In genomic region chrX:48896611-48897011, GRCh38 we compare ENCODE assay signal across 8 cellular contexts. TPM values are rescaled to one million over a fixed set of nuclear protein-coding genes. Genes with fewer than 3 reads are reported as not detected.
DNase-seq lines count a peak whose midpoint lies in the region; ATAC-seq and TF ChIP-seq lines count a peak whose summit lies in the region.

No MANE protein-coding gene starts in this region.

- H2BK15ac ChIP-seq in neuronal stem cell (ENCODE audit: low read length): no peak overlapping the region

- no peak overlapping the region for H3K9ac ChIP-seq in neuronal stem cell (ENCODE audit: low read depth, low read length, poor library complexity)

- intact Hi-C loops in OCI-LY7 (cut with micrococcal nuclease; ENCODE audit: unreplicated experiment): loop anchor here (5.0 to 10.0 kb wide), 4 partner anchors 41 to 264 kb away; partner anchors contain the start of genes HDAC6 and TFE3

- POLR2A ChIA-PET in OCI-LY7 (lab: Charles Lee): interaction anchor here (1.5 kb wide), 2 partner anchors 10 to 42 kb away, joined by 3 to 6 read pairs; no protein-coding TSS in a partner anchor

- H3K4me3 ChIP-seq in OCI-LY7 (ENCODE audit: low read depth, low read length, poor library complexity, severe bottlenecking) (peak overlapping the region; percentile 84), neuronal stem cell (ENCODE audit: low read length in 2 of 2) (peak overlapping the region; percentile 57 to 98)

- H3K9me3 Mint-ChIP-seq in effector memory CD8-positive, alpha-beta T cell: no peaks in the 10 kb centered on the region

- H3K36me3 ChIP-seq in OCI-LY7 (ENCODE audit: insufficient read depth, low read length) (peaks cover 32% of the 10 kb centered on the region), neuronal stem cell (replicated peaks in 1 of 2; ENCODE audit: control insufficient read depth in 2 of 2, insufficient read depth in 2 of 2, low read length in 2 of 2) (peaks cover 14 to 48% of the 10 kb centered on the region in 2 donors)

- no peak overlapping the region for H3K18ac ChIP-seq in neuronal stem cell (ENCODE audit: low read length)

- H3K27me3 ChIP-seq in neuronal stem cell (ENCODE audit: control insufficient read depth in 3 of 3, insufficient read depth in 3 of 3, low read depth in 1 of 3, low read length in 3 of 3): no peaks in the 10 kb centered on the region

- H2AFZ ChIP-seq in OCI-LY7 (ENCODE audit: low read length) (no peak overlapping the region; the same call in 1 of the 2 replicates), neuronal stem cell (ENCODE audit: low read length) (no peak overlapping the region)

- H3K4ac ChIP-seq in neuronal stem cell (ENCODE audit: low read length): no peak overlapping the region

- TF ChIP-seq CTCF in OCI-LY7 (conservative IDR thresholded peaks at IDR 0.05; ENCODE audit: low read length) (no peak), GM13976 (IDR thresholded peaks at IDR 0.05; ENCODE audit: borderline replicate concordance, control extremely low read depth, extremely low read depth, insufficient read depth, missing control alignments) (no peak)

- no peak overlapping the region for H3K23ac ChIP-seq in neuronal stem cell (ENCODE audit: low read depth, low read length, poor library complexity)

- no peak for ATAC-seq in effector memory CD8-positive, alpha-beta T cell (replicated peaks)

- DNase-seq in DMS53 (lab: John Stamatoyannopoulos, UW) (peak; percentile 75), DMS53 treated with DMSO at 0.1 percent for 48 hours (lab: John Stamatoyannopoulos, UW; ENCODE audit: unreplicated experiment) (no peak), OCI-LY7 (ENCODE audit: low spot score) (peak; percentile 46), neuronal stem cell (ENCODE audit: low spot score) (no peak), NCI-H446 treated with DMSO at 0.1 percent for 48 hours (lab: John Stamatoyannopoulos, UW) (no peak), NOMO-1 treated with DMSO at 0.1 percent for 48 hours (lab: John Stamatoyannopoulos, UW; ENCODE audit: unreplicated experiment) (no peak), GM13976 (ENCODE audit: low spot score) (no peak)
- DNase-seq in effector memory CD8-positive, alpha-beta T cell: no peak

- peaks cover 5% of the 10 kb centered on the region for H4K20me1 ChIP-seq in OCI-LY7 (ENCODE audit: insufficient read depth, low read length)

- H4K91ac ChIP-seq in neuronal stem cell (ENCODE audit: low read depth, low read length, poor library complexity): no peak overlapping the region

- peak overlapping the region; percentile 97 to 98 for H3K27ac Mint-ChIP-seq in effector memory CD8-positive, alpha-beta T cell

- H3K27me3 Mint-ChIP-seq in effector memory CD8-positive, alpha-beta T cell: no peaks in the 10 kb centered on the region

- H3K79me2 ChIP-seq in OCI-LY7 (ENCODE audit: insufficient read depth, low read depth, low read length): peaks cover 41% of the 10 kb centered on the region

- BruUV-seq in OCI-LY7 (replicated peaks; lab: Mats Ljungman, UMichigan): no TSS peak

- H3K9me2 ChIP-seq in OCI-LY7 (ENCODE audit: insufficient read depth, low read length): no peaks in the 10 kb centered on the region

- H2AK5ac ChIP-seq in neuronal stem cell (ENCODE audit: low read depth, low read length): no peak overlapping the region

- peaks cover 40% of the 10 kb centered on the region for H3K36me3 Mint-ChIP-seq in effector memory CD8-positive, alpha-beta T cell (ENCODE audit: insufficient read depth)

- no CpG with 5 or more reads among the region's 9 CpGs for WGBS in neuronal stem cell (ENCODE audit: extremely low coverage in 2 of 2, insufficient read length in 2 of 2, insufficient replicate concordance in 1 of 2), 2 donors

- H3K4me1 ChIP-seq in OCI-LY7 (ENCODE audit: insufficient read depth, low read length, poor library complexity, severe bottlenecking): peaks cover 24% of the 10 kb centered on the region
- peaks cover 2 to 7% of the 10 kb centered on the region in 2 donors for H3K4me1 ChIP-seq in neuronal stem cell (ENCODE audit: control insufficient read depth in 2 of 2, insufficient read depth in 1 of 2, low read depth in 1 of 2, low read length in 2 of 2)

- peaks cover 1% of the 10 kb centered on the region for H3K79me1 ChIP-seq in neuronal stem cell (ENCODE audit: low read depth, low read length)

- no peak overlapping the region for H2BK12ac ChIP-seq in neuronal stem cell (ENCODE audit: low read length)

- no peak overlapping the region for H2BK120ac ChIP-seq in neuronal stem cell (ENCODE audit: low read depth, low read length)

- H3K4me3 Mint-ChIP-seq in effector memory CD8-positive, alpha-beta T cell: peak overlapping the region; percentile 80 to 90

- peak overlapping the region; percentile 97 for H3K4me2 ChIP-seq in OCI-LY7 (ENCODE audit: low read length)
- peak overlapping the region; percentile 61 for H3K4me2 ChIP-seq in neuronal stem cell (ENCODE audit: insufficient read depth, low read length, poor library complexity, severe bottlenecking)

- in situ Hi-C loops in GM13976 (cut with MboI; ENCODE audit: low sequenced_read_pairs, unreplicated experiment): no loop called here

- no peak overlapping the region for H3K14ac ChIP-seq in neuronal stem cell (ENCODE audit: low read length)

- CTCF ChIA-PET in OCI-LY7 (lab: Charles Lee; ENCODE audit: unreplicated experiment): no interaction called here

- no peak overlapping the region for H4K8ac ChIP-seq in neuronal stem cell (ENCODE audit: low read depth, low read length)

- peaks cover 6 to 12% of the 10 kb centered on the region in 2 donors for H3K4me1 Mint-ChIP-seq in effector memory CD8-positive, alpha-beta T cell (ENCODE audit: low read depth in 2 of 2)

- H3K27ac ChIP-seq in OCI-LY7 (ENCODE audit: low read depth, low read length, poor library complexity, severe bottlenecking): peak overlapping the region; percentile 87
- H3K27ac ChIP-seq in neuronal stem cell (replicated peaks; ENCODE audit: low read length): no peak overlapping the region

- no peak overlapping the region for H2BK5ac ChIP-seq in neuronal stem cell (ENCODE audit: low read length)

- H3K9me3 ChIP-seq in OCI-LY7 (ENCODE audit: low read length) (no peaks in the 10 kb centered on the region), neuronal stem cell (replicated peaks in 1 of 2; ENCODE audit: control insufficient read depth in 2 of 2, insufficient read depth in 1 of 2, low read depth in 1 of 2, low read length in 2 of 2) (no peaks in the 10 kb centered on the region)

RNA-seq across cellular contexts. Expression of gene TIMM17B, which starts 1.0 kb away (rescaled TPM):
- total RNA-seq in OCI-LY7 (2014; rRNA removed; shearing (Covaris generic)): 54.3 and 83.3 TPM in 2 replicates
- 79.3 and 90.0 TPM in 2 replicates for total RNA-seq in OCI-LY7 (2022)
- polyA plus RNA-seq in neuronal stem cell (2013, experiment 1 of 2): 117 TPM
- 116 TPM for polyA plus RNA-seq in neuronal stem cell (2013, experiment 2 of 2)

RNA-seq across cellular contexts. Expression of gene PQBP1, which starts 1.1 kb away (rescaled TPM):
- total RNA-seq in OCI-LY7 (2014; rRNA removed; shearing (Covaris generic)): 72.7 and 90.5 TPM in 2 replicates
- 79.6 and 93.0 TPM in 2 replicates for total RNA-seq in OCI-LY7 (2022)
- polyA plus RNA-seq in neuronal stem cell (2013, experiment 1 of 2): 71.0 TPM
- 69.7 TPM for polyA plus RNA-seq in neuronal stem cell (2013, experiment 2 of 2)

RNA-seq across cellular contexts. Expression of gene SLC35A2, which starts 14.8 kb away (rescaled TPM):
- 7.1 and 9.9 TPM in 2 replicates for total RNA-seq in OCI-LY7 (2014; rRNA removed; shearing (Covaris generic))
- total RNA-seq in OCI-LY7 (2022): 18.4 and 22.2 TPM in 2 replicates
- polyA plus RNA-seq in neuronal stem cell (2013, experiment 1 of 2): 12.9 TPM
- 11.9 TPM for polyA plus RNA-seq in neuronal stem cell (2013, experiment 2 of 2)

RNA-seq across cellular contexts. Expression of gene PIM2, which starts 22.2 kb away (rescaled TPM):
- total RNA-seq in OCI-LY7 (2014; rRNA removed; shearing (Covaris generic)): 41.7 and 60.3 TPM in 2 replicates
- 146 and 148 TPM in 2 replicates for total RNA-seq in OCI-LY7 (2022)
- 10.2 TPM for polyA plus RNA-seq in neuronal stem cell (2013, experiment 1 of 2)
- polyA plus RNA-seq in neuronal stem cell (2013, experiment 2 of 2): 10.1 TPM

Comparison
In these comparisons a context has a peak if more than half of its experiments do, and no peak if none do; other contexts are left out.
1. DNase-seq: peak in DMS53 (single experiment) and OCI-LY7 (single experiment); none in DMS53 treated with DMSO at 0.1 percent for 48 hours (single experiment), effector memory CD8-positive, alpha-beta T cell (0 of 3), neuronal stem cell (single experiment), NCI-H446 treated with DMSO at 0.1 percent for 48 hours (single experiment), NOMO-1 treated with DMSO at 0.1 percent for 48 hours (single experiment) and GM13976 (single experiment).